In the genomic region with DNA sequence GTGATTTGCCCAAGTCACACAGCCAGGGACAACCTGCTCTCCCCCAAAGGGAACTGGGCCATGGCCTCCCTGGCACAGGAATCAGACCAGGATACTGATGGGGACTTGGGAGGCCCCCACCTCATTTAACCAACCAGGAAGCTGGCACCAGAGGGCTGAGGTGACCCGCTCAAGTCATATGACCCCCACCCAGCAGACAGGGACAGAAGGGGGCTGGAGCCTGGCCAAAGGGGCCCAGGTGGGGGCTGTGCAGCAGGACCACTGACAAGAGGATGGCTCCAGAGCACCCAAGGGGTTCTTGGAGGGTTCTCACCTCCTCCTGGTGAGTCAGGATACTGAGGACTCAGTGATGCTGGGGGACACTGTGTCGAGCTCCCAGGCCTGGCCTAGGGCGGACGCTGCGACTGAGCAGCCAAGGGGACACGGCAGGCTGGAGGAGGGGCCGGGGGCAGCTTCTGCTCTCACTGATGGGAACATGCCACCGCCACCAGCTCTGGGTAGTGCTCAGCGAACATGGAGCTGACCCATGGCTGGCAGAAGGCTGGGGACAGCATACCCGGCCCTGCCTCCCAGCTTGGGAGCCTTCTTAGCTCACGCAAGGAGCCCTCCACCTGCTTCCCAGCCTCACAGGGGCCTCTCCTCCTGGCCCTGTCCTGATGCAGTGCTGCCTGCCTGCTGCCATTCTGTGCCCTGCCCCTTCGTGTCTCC, we compare ENCODE assay signal across 14 cellular contexts. TPM values are rescaled to one million over a fixed set of nuclear protein-coding genes. Genes with fewer than 3 reads are reported as not detected.
A peak's percentile ranks its signal among the peaks of the same experiment; 100 is the strongest.
DNase-seq lines count a peak whose midpoint lies in the region; ATAC-seq and TF ChIP-seq lines count a peak whose summit lies in the region.
"Had no signal": no experiment of that assay in that cellular context is flagged by ENCODE, and none has a peak within 500 bp of the region (broad histone marks: within the 10 kb centered on the region; RNA-seq: fewer than 3 reads in every experiment).

No MANE protein-coding gene starts in this region.

- no peaks in the 10 kb centered on the region for H3K27me3 ChIP-seq in HL-60 (ENCODE audit: insufficient read depth, poor library complexity, severe bottlenecking)

- H3K27ac ChIP-seq in HL-60 (replicated peaks), result peak overlapping the region; percentile 93
- H3K27ac ChIP-seq: SK-N-MC had no signal

- no peak for ATAC-seq in left lobe of liver
- ATAC-seq in stimulated activated naive CD8-positive, alpha-beta T cell treated with anti-CD3 and anti-CD28 coated beads, Interleukin-15, Interleukin-2, amounts not matched to agents 100 U/mL and 50 U/mL, for 24 hours, result peak; percentile 8
- ATAC-seq in HG03135 (IDR thresholded peaks at IDR 0.05; ENCODE audit: unreplicated experiment), result no peak
- ATAC-seq in HG03342 (IDR thresholded peaks at IDR 0.05; ENCODE audit: unreplicated experiment), result no peak

- H3K4me3 ChIP-seq in HL-60 (replicated peaks; ENCODE audit: insufficient read depth, low read length), result peak overlapping the region; percentile 69
- H3K4me3 ChIP-seq: SK-N-MC had no signal

- DNase-seq in HL-60 (ENCODE audit: low read depth in 1 of 2, low spot score in 1 of 2) (peak in 1 of 2 experiments; percentile 38), left lobe of liver (ENCODE audit: low spot score) (peak; percentile 47), NCI-H2107 (lab: John Stamatoyannopoulos, UW) (no peak)
- peak; percentile 61 for DNase-seq in activated CD8-positive, alpha-beta memory T cell treated with anti-CD3 and anti-CD28 coated beads, Interleukin-2, amount 50 U/mL, for 48 hours
- DNase-seq in stimulated activated naive CD8-positive, alpha-beta T cell treated with anti-CD3 and anti-CD28 coated beads, Interleukin-15, Interleukin-2, amounts not matched to agents 100 U/mL and 50 U/mL, for 24 hours, result no peak
- DNase-seq: DMS79, left colon, NCI-H1105 had no signal

- TF ChIP-seq CTCF in HL-60 (IDR thresholded peaks at IDR 0.05; ENCODE audit: insufficient read depth, low read length), result no peak

RNA-seq across cellular contexts. Expression of gene CST7, which starts 1.2 kb away (rescaled TPM):
- 0.38 TPM for total RNA-seq in left lobe of liver
- total RNA-seq: cerebellum, frontal cortex, progenitor cell of endocrine pancreas had no signal

RNA-seq across cellular contexts. Expression of gene APMAP, which starts 42.3 kb away (rescaled TPM):
- total RNA-seq in left lobe of liver, result 180 TPM

Comparison
In these comparisons a context has a peak if more than half of its experiments do, and no peak if none do; other contexts are left out.
1. DNase-seq: peak in activated CD8-positive, alpha-beta memory T cell treated with anti-CD3 and anti-CD28 coated beads, Interleukin-2, amount 50 U/mL, for 48 hours (single experiment) and left lobe of liver (single experiment); none in stimulated activated naive CD8-positive, alpha-beta T cell treated with anti-CD3 and anti-CD28 coated beads, Interleukin-15, Interleukin-2, amounts not matched to agents 100 U/mL and 50 U/mL, for 24 hours (single experiment) and NCI-H2107 (single experiment).